Comparison of ENCODE assay signal across 17 cellular contexts in the genomic region with DNA sequence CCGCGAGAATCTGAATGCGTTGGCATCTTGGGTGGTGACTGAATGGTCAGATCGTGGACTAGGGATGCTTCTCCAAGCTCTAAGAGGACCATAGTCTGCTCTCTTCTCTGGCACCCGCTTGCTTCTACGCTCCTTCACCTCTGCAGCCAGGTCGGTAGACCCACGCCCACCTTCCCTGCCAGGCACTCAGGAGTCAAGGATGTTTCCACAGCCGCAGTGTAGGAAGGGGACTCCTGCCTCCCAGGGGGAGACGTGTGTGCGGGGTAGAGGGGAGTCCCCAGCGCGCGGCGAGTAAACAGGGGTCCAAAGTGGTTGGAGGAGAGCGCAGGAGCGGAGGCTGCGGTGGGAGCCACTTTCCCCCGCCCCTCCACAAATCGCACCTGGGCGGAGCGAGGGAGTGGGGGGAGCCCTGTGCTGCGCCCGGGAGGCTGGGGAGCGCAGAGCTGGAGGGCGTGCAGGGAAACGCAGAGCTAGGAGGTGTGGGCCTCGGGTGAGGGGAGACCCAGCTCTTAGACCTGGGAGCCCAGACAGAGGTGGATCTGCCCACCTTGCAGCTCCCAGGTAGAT. TPM values are rescaled to one million over a fixed set of nuclear protein-coding genes. Genes with fewer than 3 reads are reported as not detected.
DNase-seq lines count a peak whose midpoint lies in the region; ATAC-seq and TF ChIP-seq lines count a peak whose summit lies in the region.
"Had no signal": no experiment of that assay in that cellular context is flagged by ENCODE, and none has a peak within 500 bp of the region (broad histone marks: within the 10 kb centered on the region; RNA-seq: fewer than 3 reads in every experiment).

No MANE protein-coding gene starts in this region.

- no peaks in the 10 kb centered on the region for H3K9me3 ChIP-seq in heart left ventricle
- H3K9me3 ChIP-seq in heart right ventricle, result no peaks in the 10 kb centered on the region
- H3K9me3 ChIP-seq in neural progenitor cell (ENCODE audit: low read depth), result no peaks in the 10 kb centered on the region
- no peaks in the 10 kb centered on the region for H3K9me3 ChIP-seq in BE2C
- H3K9me3 ChIP-seq: A549 had no signal

- H3K27me3 Mint-ChIP-seq in neural progenitor cell (ENCODE audit: insufficient read depth, low read depth), result peaks cover 34% of the 10 kb centered on the region
- H3K27me3 Mint-ChIP-seq in osteocyte (ENCODE audit: unreplicated experiment), result peaks cover 54% of the 10 kb centered on the region

- H3K27ac Mint-ChIP-seq in neural progenitor cell (no peak overlapping the region), osteocyte (ENCODE audit: unreplicated experiment) (no peak overlapping the region)

- peaks cover 6% of the 10 kb centered on the region for H4K20me1 ChIP-seq in neural progenitor cell (ENCODE audit: low read depth)

- H3K36me3 ChIP-seq in heart left ventricle (no peaks in the 10 kb centered on the region), heart right ventricle (no peaks in the 10 kb centered on the region), neural progenitor cell (no peaks in the 10 kb centered on the region), BE2C (no peaks in the 10 kb centered on the region)

- peaks cover 16% of the 10 kb centered on the region for H3F3A ChIP-seq in neural progenitor cell (ENCODE audit: low read depth)

- H3K79me2 ChIP-seq in neural progenitor cell (ENCODE audit: low read depth), result no peaks in the 10 kb centered on the region

- TF ChIP-seq CTCF in heart left ventricle (IDR thresholded peaks at IDR 0.05) (no peak), heart right ventricle (IDR thresholded peaks at IDR 0.05) (no peak), neural progenitor cell (IDR thresholded peaks at IDR 0.05) (no peak), BE2C (IDR thresholded peaks at IDR 0.05; ENCODE audit: low read depth, low read length) (no peak), osteocyte (IDR thresholded peaks at IDR 0.05) (no peak)

- H3K27me3 ChIP-seq in heart left ventricle (peaks cover 12 to 52% (median 39%) of the 10 kb centered on the region in 9 donors), heart right ventricle (peaks cover 4 to 56% (median 54%) of the 10 kb centered on the region in 7 donors), neural progenitor cell (peaks cover 74% of the 10 kb centered on the region), BE2C (no peaks in the 10 kb centered on the region)

- DNase-seq in heart left ventricle (no peak), heart right ventricle (no peak), head of caudate nucleus (peak in 39 of 42 donors; percentile 17 to 77 (median 55)), neural progenitor cell (ENCODE audit: low spot score) (peak; percentile 57), inferior parietal cortex (ENCODE audit: extremely low spot score) (no peak), BE2C (no peak), MV-4-11 (lab: John Stamatoyannopoulos, UW) (no peak), osteocyte (ENCODE audit: extremely low spot score, unreplicated experiment) (no peak)
- DNase-seq: activated CD4-positive, CD25-positive, alpha-beta regulatory T cell treated with anti-CD3 and anti-CD28 coated beads, Interleukin-2, amount 50 U/mL, for 72 hours; activated T-cell treated with anti-CD3 and anti-CD28 coated beads for 4 hours; NCI-H1436 treated with DMSO at 0.1 percent for 48 hours; NCI-H524 treated with DMSO at 0.1 percent for 48 hours; stimulated activated CD4-positive, alpha-beta T cell treated with anti-CD3 and anti-CD28 coated beads, Interleukin-4, amount 100 ng/mL, for 24 hours had no signal

- TF ChIP-seq POLR2A in heart left ventricle (IDR thresholded peaks at IDR 0.05), result no peak

- H3K4me1 ChIP-seq in heart left ventricle, result peaks cover 0 to 24% (median 8%) of the 10 kb centered on the region in 12 donors
- peaks cover 0 to 28% (median 18%) of the 10 kb centered on the region in 9 donors for H3K4me1 ChIP-seq in heart right ventricle
- peaks cover 21% of the 10 kb centered on the region for H3K4me1 ChIP-seq in neural progenitor cell
- H3K4me1 ChIP-seq in BE2C, result no peaks in the 10 kb centered on the region
- H3K4me1 ChIP-seq: A549 had no signal

- peak overlapping the region in 7 of 12 donors; percentile 45 to 58 (median 50) for H3K4me3 ChIP-seq in heart left ventricle
- peak overlapping the region in 4 of 10 donors; percentile 53 to 64 (median 54) for H3K4me3 ChIP-seq in heart right ventricle
- H3K4me3 ChIP-seq in neural progenitor cell, result peak overlapping the region; percentile 75
- H3K4me3 ChIP-seq in BE2C (ENCODE audit: low read depth, low read length), result no peak overlapping the region
- H3K4me3 ChIP-seq: A549 had no signal

- ATAC-seq in heart left ventricle, result peak in 1 of 4 donors; percentile 24
- ATAC-seq in heart right ventricle, result no peak

- peak overlapping the region; percentile 100 for H3K4me2 ChIP-seq in neural progenitor cell
- H3K4me2 ChIP-seq: A549, KMS-11 had no signal

- H3K27ac ChIP-seq in heart left ventricle (no peak overlapping the region), heart right ventricle (no peak overlapping the region), neural progenitor cell (no peak overlapping the region)
- H3K27ac ChIP-seq: A549, KMS-11 had no signal

- WGBS in heart left ventricle, 4 donors, result 16 to 30% (median 24%) methylated on average over 9 to 28 of the region's 28 CpGs
- WGBS in heart right ventricle, 2 donors, result 20 to 21% methylated on average over 28 of the region's 28 CpGs

- no peak overlapping the region for H3K9ac ChIP-seq in neural progenitor cell
- H3K9ac ChIP-seq: KMS-11 had no signal

- H3K36me3 Mint-ChIP-seq in neural progenitor cell (no peaks in the 10 kb centered on the region), osteocyte (ENCODE audit: unreplicated experiment) (no peaks in the 10 kb centered on the region)

- H3K4me1 Mint-ChIP-seq in neural progenitor cell, result peaks cover 22% of the 10 kb centered on the region
- peaks cover 14% of the 10 kb centered on the region for H3K4me1 Mint-ChIP-seq in osteocyte (ENCODE audit: unreplicated experiment)

- H3K4me3 Mint-ChIP-seq in neural progenitor cell, result peak overlapping the region; percentile 85
- H3K4me3 Mint-ChIP-seq in osteocyte (ENCODE audit: unreplicated experiment), result no peak overlapping the region

- intact Hi-C loops in heart left ventricle (cut with DNase I), result no loop called here
- intact Hi-C loops in heart right ventricle (cut with DNase I), result no loop called here
- intact Hi-C loops in head of caudate nucleus (cut with DNase I), result no loop called here

- peaks cover 2% of the 10 kb centered on the region for H3K9me3 Mint-ChIP-seq in neural progenitor cell
- no peaks in the 10 kb centered on the region for H3K9me3 Mint-ChIP-seq in osteocyte (ENCODE audit: unreplicated experiment)

- H2AFZ ChIP-seq in neural progenitor cell (replicated peaks), result peak overlapping the region; percentile 89

RNA-seq across cellular contexts. Expression of a gene that starts 1.7 kb away (rescaled TPM):
- total RNA-seq in heart left ventricle, result under 1 TPM in 6 of 9 donors, not detected in 3; 0.04 to 0.32 (median 0.24) TPM
- polyA plus RNA-seq in heart left ventricle, result under 1 TPM in 1 of 2 donors, not detected in 1; 0.11 TPM
- total RNA-seq in heart right ventricle, result under 1 TPM in 7 of 10 donors, not detected in 3; 0.09 to 0.55 (median 0.17) TPM
- polyA plus RNA-seq in heart right ventricle, result under 1 TPM; 0.04 to 0.37 TPM
- 7.2 and 8.2 TPM in 2 replicates for total RNA-seq in neural progenitor cell (ENCODE audit: low replicate concordance)
- not detected for polyA plus RNA-seq in BE2C (2012; ENCODE audit: insufficient read depth, insufficient read length, low read depth)
- total RNA-seq in osteocyte, result not detected in 2 replicates
- total RNA-seq: renal cortical epithelial cell; T-helper 1 cell treated with Interleukin-12 subunit alpha and Interleukin-12 subunit beta and Interleukin-4 antibody, amounts not matched to agents 30 ng/mL and 1 ng/mL, for 36 hours had no signal
- polyA plus RNA-seq: A549 had no signal

Comparison
In these comparisons a context has a peak if more than half of its experiments do, and no peak if none do; other contexts are left out.
1. DNase-seq: peak in head of caudate nucleus (39 of 42) and neural progenitor cell (single experiment); none in heart left ventricle (0 of 5), heart right ventricle (0 of 2), inferior parietal cortex (single experiment), BE2C (single experiment), MV-4-11 (single experiment) and osteocyte (single experiment).